ENCODE assay signal across 25 cellular contexts in genomic region chr13:76043882-76044281, GRCh38.
DNase-seq lines count a peak whose midpoint lies in the region; ATAC-seq and TF ChIP-seq lines count a peak whose summit lies in the region.
"Had no signal": no experiment of that assay in that cellular context is flagged by ENCODE, and none has a peak within 500 bp of the region (broad histone marks: within the 10 kb centered on the region; RNA-seq: fewer than 3 reads in every experiment).

No MANE protein-coding gene starts in this region.

- ATAC-seq in HG03378 (IDR thresholded peaks at IDR 0.05; ENCODE audit: unreplicated experiment) = no peak
- ATAC-seq: GM12878, left ventricle myocardium superior, natural killer cell, right cardiac atrium, WTC11 had no signal

- DNase-seq in DMS153 treated with DMSO at 0.1 percent for 48 hours (lab: John Stamatoyannopoulos, UW; ENCODE audit: unreplicated experiment) = peak; percentile 26
- peak; percentile 9 for DNase-seq in NCI-H226
- peak; percentile 11 for DNase-seq in choroid plexus epithelial cell (ENCODE audit: low read depth)
- DNase-seq in iris pigment epithelial cell (ENCODE audit: low read depth) = peak; percentile 39
- DNase-seq in NCI-H1436 (lab: John Stamatoyannopoulos, UW) = no peak
- no peak for DNase-seq in UCSD-AML1 (lab: John Stamatoyannopoulos, UW; ENCODE audit: unreplicated experiment)
- DNase-seq in NCI-H128 (lab: John Stamatoyannopoulos, UW; ENCODE audit: unreplicated experiment) = no peak
- DNase-seq: activated CD4-positive, alpha-beta T cell treated with anti-CD3 and anti-CD28 coated beads, Interleukin-2, amount 50 U/mL, for 4 hours; activated CD8-positive, alpha-beta memory T cell treated with anti-CD3 and anti-CD28 coated beads, Interleukin-2, amount 50 U/mL, for 4 hours; activated naive CD8-positive, alpha-beta T cell treated with anti-CD3 and anti-CD28 coated beads for 36 hours; Caco-2; dorsolateral prefrontal cortex; islet precursor cell; left ventricle myocardium superior; midbrain; natural killer cell; NCI-H446; right cardiac atrium; T-helper 2 cell had no signal

- TF ChIP-seq CTCF in choroid plexus epithelial cell (conservative IDR thresholded peaks at IDR 0.05; ENCODE audit: low read depth, low read length) = no peak

- H3K4me3 ChIP-seq in choroid plexus epithelial cell (ENCODE audit: low read depth, low read length) = no peak overlapping the region
- H3K4me3 ChIP-seq: BLaER1 treated with 17β-estradiol and CSF1 and Interleukin-3, amounts not matched to agents 10 nM and 100 nM; dorsolateral prefrontal cortex; GM12878; SJCRH30; tibial nerve had no signal

Comparison
In these comparisons a context has a peak if more than half of its experiments do, and no peak if none do; other contexts are left out.
1. DNase-seq: peak in DMS153 treated with DMSO at 0.1 percent for 48 hours (single experiment), NCI-H226 (single experiment), choroid plexus epithelial cell (single experiment) and iris pigment epithelial cell (single experiment); none in NCI-H1436 (single experiment), UCSD-AML1 (single experiment) and NCI-H128 (single experiment).